In the genomic region with DNA sequence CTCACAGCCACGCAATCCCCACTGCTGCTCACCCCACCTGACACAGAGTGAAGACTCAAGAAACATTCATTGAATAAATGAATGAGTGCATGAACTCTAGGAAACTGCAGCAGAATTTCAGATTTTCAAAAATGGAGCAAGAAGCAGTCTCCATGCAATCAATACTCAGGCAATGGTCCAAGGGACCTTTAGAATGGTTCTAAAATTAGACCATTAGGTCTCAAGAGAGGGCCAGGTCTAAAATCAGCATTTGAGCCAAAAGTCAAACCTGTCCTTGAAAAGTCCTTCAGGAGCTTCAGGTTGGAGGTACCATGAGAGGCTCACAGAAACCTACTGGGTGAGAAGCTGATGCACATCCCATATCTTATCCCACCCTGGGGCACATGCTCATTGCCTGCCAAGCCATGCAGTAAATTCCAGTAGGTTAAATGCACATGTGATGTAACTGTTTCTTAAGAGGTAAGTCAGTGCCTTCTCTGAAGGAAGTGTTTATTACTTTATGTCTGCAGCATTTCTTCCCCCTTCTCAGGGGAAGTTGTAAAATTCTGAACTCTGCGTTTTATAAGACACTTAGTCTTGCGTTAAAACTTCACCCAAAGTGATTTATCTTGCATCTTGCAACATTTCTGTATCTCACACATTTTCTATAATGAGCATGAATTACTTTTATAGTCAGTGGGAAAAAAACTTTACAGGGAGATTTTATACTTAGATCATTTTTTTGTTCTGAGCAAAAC, we compare ENCODE assay signal across 25 cellular contexts.
DNase-seq lines count a peak whose midpoint lies in the region; ATAC-seq and TF ChIP-seq lines count a peak whose summit lies in the region.
"Had no signal": no experiment of that assay in that cellular context is flagged by ENCODE, and none has a peak within 500 bp of the region (broad histone marks: within the 10 kb centered on the region; RNA-seq: fewer than 3 reads in every experiment).

No MANE protein-coding gene starts in this region.

- H3K9me3 ChIP-seq in mucosa of descending colon (no peaks in the 10 kb centered on the region), PC-9 (ENCODE audit: insufficient read depth, low read depth) (peaks cover 11% of the 10 kb centered on the region)
- H3K9me3 ChIP-seq: neutrophil, prostate gland, SJSA1, upper lobe of left lung had no signal

- no peaks in the 10 kb centered on the region for H4K20me1 ChIP-seq in PC-9 (ENCODE audit: insufficient read depth)

- H3K27ac ChIP-seq in RWPE1, result 0 out of 2 replicates have a peak overlapping the region, but pooled peaks have one; percentile 40
- H3K27ac ChIP-seq in PC-9, result no peak overlapping the region
- H3K27ac ChIP-seq: neutrophil, prostate gland, SJSA1, upper lobe of left lung had no signal

- intact Hi-C loops in mucosa of descending colon (cut with DNase I, micrococcal nuclease) (no loop called here), PC-9 (cut with micrococcal nuclease; ENCODE audit: unreplicated experiment) (no loop called here)

- H3K4me2 ChIP-seq in PC-9, result no peak overlapping the region
- H3K4me2 ChIP-seq: GM23338 had no signal

- H2AFZ ChIP-seq in PC-9, result no peak overlapping the region
- H2AFZ ChIP-seq: GM23338 had no signal

- DNase-seq in KG1 (lab: John Stamatoyannopoulos, UW) (peak; percentile 21), RWPE1 (ENCODE audit: low spot score) (no peak), fibroblast of the aortic adventitia (ENCODE audit: low read depth) (peak; percentile 18), mucosa of descending colon (no peak), PC-9 (no peak)
- no peak for DNase-seq in activated CD8-positive, alpha-beta memory T cell treated with anti-CD3 and anti-CD28 coated beads, Interleukin-2, amount 50 U/mL, for 4 hours
- DNase-seq: activated CD4-positive, alpha-beta T cell treated with anti-CD3 and anti-CD28 coated beads for 4 hours; activated naive CD4-positive, alpha-beta T cell treated with anti-CD3 and anti-CD28 coated beads for 36 hours; activated T-cell treated with anti-CD3 and anti-CD28 coated beads, Interleukin-2, amount 50 U/mL, for 72 hours; amygdala; CD4-positive, alpha-beta T cell; glutamatergic neuron; kidney; NCI-H1436; NCI-H2107; stimulated activated CD4-positive, alpha-beta T cell treated with anti-CD3 and anti-CD28 coated beads, Interleukin-1b, Interleukin-23, amount 100 ng/mL, for 48 hours; T-helper 2 cell; upper lobe of left lung had no signal

- peaks cover 31% of the 10 kb centered on the region for H3F3A ChIP-seq in PC-9 (ENCODE audit: insufficient read depth, low read depth)

- TF ChIP-seq CTCF in RWPE1 (conservative IDR thresholded peaks at IDR 0.05; ENCODE audit: low read depth) (no peak), fibroblast of the aortic adventitia (IDR thresholded peaks at IDR 0.05; ENCODE audit: insufficient read depth, low read length) (no peak), mucosa of descending colon (IDR thresholded peaks at IDR 0.05) (no peak), PC-9 (conservative IDR thresholded peaks at IDR 0.05) (no peak)

- POLR2A ChIA-PET in RWPE1 (lab: Yijun Ruan, JAX; ENCODE audit: low non-redundant PET), result no interaction called here
- POLR2A ChIA-PET in PC-9 (lab: Charles Lee; ENCODE audit: unreplicated experiment), result no interaction called here

- H3K4me1 ChIP-seq in mucosa of descending colon (ENCODE audit: low read depth), result no peaks in the 10 kb centered on the region
- H3K4me1 ChIP-seq in PC-9 (replicated peaks; ENCODE audit: insufficient read depth), result peaks cover 26% of the 10 kb centered on the region
- H3K4me1 ChIP-seq: prostate gland, SJSA1, upper lobe of left lung had no signal

- no TSS peak for BruUV-seq in PC-9 (replicated peaks; lab: Mats Ljungman, UMichigan)

- ATAC-seq in mucosa of descending colon (peak; percentile 74), HG03342 (IDR thresholded peaks at IDR 0.05; ENCODE audit: unreplicated experiment) (no peak), GM19467 (IDR thresholded peaks at IDR 0.05; ENCODE audit: unreplicated experiment) (no peak)
- ATAC-seq: activated T-cell treated with anti-CD3 and anti-CD28 coated beads, Interleukin-2, amount 50 U/mL, for 72 hours; GM23338 had no signal

- H3K27me3 ChIP-seq in PC-9 (ENCODE audit: insufficient read depth, low read depth), result no peaks in the 10 kb centered on the region
- H3K27me3 ChIP-seq: neutrophil, SJSA1, upper lobe of left lung had no signal

- H3K79me2 ChIP-seq in PC-9 (ENCODE audit: low read depth), result no peaks in the 10 kb centered on the region

- CTCF ChIA-PET in RWPE1 (lab: Yijun Ruan, JAX), result interaction anchor here (0.6 kb wide), 1 partner anchor 1180 kb away, joined by 4 read pairs; no protein-coding TSS in a partner anchor
- CTCF ChIA-PET in PC-9 (lab: Charles Lee), result no interaction called here

- no peaks in the 10 kb centered on the region for H3K36me3 ChIP-seq in mucosa of descending colon (ENCODE audit: low read depth)
- 0 out of 2 replicates have a peak, but pooled peaks cover 5% of the 10 kb centered on the region for H3K36me3 ChIP-seq in PC-9 (ENCODE audit: low read depth)
- H3K36me3 ChIP-seq: neutrophil, prostate gland, SJSA1, upper lobe of left lung had no signal

- no peak overlapping the region for H3K4me3 ChIP-seq in fibroblast of the aortic adventitia (ENCODE audit: low read depth, low read length)
- no peak overlapping the region for H3K4me3 ChIP-seq in mucosa of descending colon
- no peak overlapping the region for H3K4me3 ChIP-seq in PC-9
- H3K4me3 ChIP-seq: GM23338, prostate gland, SJSA1, skin epidermis, upper lobe of left lung had no signal

- no peaks in the 10 kb centered on the region; the same call in 1 of the 2 replicates for H3K9me2 ChIP-seq in PC-9 (ENCODE audit: insufficient read depth)

Comparison
In these comparisons a context has a peak if more than half of its experiments do, and no peak if none do; other contexts are left out.
1. DNase-seq: peak in KG1 (single experiment) and fibroblast of the aortic adventitia (single experiment); none in RWPE1 (single experiment), mucosa of descending colon (0 of 3), activated CD8-positive, alpha-beta memory T cell treated with anti-CD3 and anti-CD28 coated beads, Interleukin-2, amount 50 U/mL, for 4 hours (single experiment) and PC-9 (0 of 2).